Comparison of ENCODE assay signal across 8 cellular contexts in genomic region chr6:157272866-157273755, GRCh38. TPM values are rescaled to one million over a fixed set of nuclear protein-coding genes. Genes with fewer than 3 reads are reported as not detected.
DNase-seq lines count a peak whose midpoint lies in the region; ATAC-seq and TF ChIP-seq lines count a peak whose summit lies in the region.

No MANE protein-coding gene starts in this region.

- DNase-seq in SKM-1 treated with dmso at 0.1 percent for 144 hours (lab: John Stamatoyannopoulos, UW; ENCODE audit: unreplicated experiment) (peak; percentile 7), SKM-1 (lab: John Stamatoyannopoulos, UW; ENCODE audit: unreplicated experiment) (no peak), SK-N-DZ (ENCODE audit: low spot score) (peak; percentile 65), chondrocyte (ENCODE audit: low spot score) (peak; percentile 62), MM.1S (no peak), KG1 (lab: John Stamatoyannopoulos, UW) (no peak)
- peak; percentile 24 for DNase-seq in stimulated activated naive CD8-positive, alpha-beta T cell treated with anti-CD3 and anti-CD28 coated beads, Interleukin-15, Interleukin-2, amounts not matched to agents 100 U/mL and 50 U/mL, for 24 hours

- no peak overlapping the region for H2AFZ ChIP-seq in MM.1S (ENCODE audit: low read length)

- TF ChIP-seq CTCF in chondrocyte (IDR thresholded peaks at IDR 0.05) = no peak
- no peak for TF ChIP-seq CTCF in MM.1S (IDR thresholded peaks at IDR 0.05; ENCODE audit: low read length)

- no peaks in the 10 kb centered on the region for H3K79me2 ChIP-seq in MM.1S (ENCODE audit: low read length)

- H4K20me1 ChIP-seq in MM.1S (ENCODE audit: insufficient read depth, low read length) = no peaks in the 10 kb centered on the region

- no peaks in the 10 kb centered on the region for H3K36me3 Mint-ChIP-seq in chondrocyte (ENCODE audit: low read depth)

- no peaks in the 10 kb centered on the region for H3F3A ChIP-seq in MM.1S (ENCODE audit: insufficient read depth, low read length)

- no peaks in the 10 kb centered on the region for H3K4me1 ChIP-seq in MM.1S (ENCODE audit: low read length)

- no peak overlapping the region for H3K4me3 Mint-ChIP-seq in chondrocyte (ENCODE audit: unreplicated experiment)

- no peaks in the 10 kb centered on the region for H3K27me3 ChIP-seq in MM.1S (replicated peaks; ENCODE audit: insufficient read depth, low read length)

- H3K9ac ChIP-seq in MM.1S (ENCODE audit: low read length) = no peak overlapping the region

- H3K4me1 Mint-ChIP-seq in chondrocyte (ENCODE audit: low read depth) = peaks cover 22% of the 10 kb centered on the region

- ATAC-seq in stimulated activated naive CD8-positive, alpha-beta T cell treated with anti-CD3 and anti-CD28 coated beads, Interleukin-15, Interleukin-2, amounts not matched to agents 100 U/mL and 50 U/mL, for 24 hours = no peak
- ATAC-seq in GM19324 (IDR thresholded peaks at IDR 0.05; ENCODE audit: low FRiP score, unreplicated experiment) = no peak

- H3K4me2 ChIP-seq in MM.1S (ENCODE audit: low read depth, low read length) = no peak overlapping the region

- no peaks in the 10 kb centered on the region for H3K36me3 ChIP-seq in MM.1S (replicated peaks; ENCODE audit: insufficient read depth, low read length)

- no peak overlapping the region for H3K27ac ChIP-seq in MM.1S (ENCODE audit: low read length)

- no peaks in the 10 kb centered on the region for H3K9me2 ChIP-seq in MM.1S (replicated peaks; ENCODE audit: insufficient read depth, low read length)

- no peak overlapping the region for H3K4me3 ChIP-seq in MM.1S (ENCODE audit: low read length)

- no peaks in the 10 kb centered on the region for H3K27me3 Mint-ChIP-seq in chondrocyte (ENCODE audit: low read depth)

- H3K9me3 Mint-ChIP-seq in chondrocyte (ENCODE audit: low read depth) = no peaks in the 10 kb centered on the region

- H3K9me3 ChIP-seq in MM.1S (replicated peaks; ENCODE audit: insufficient read depth, low read length) = no peaks in the 10 kb centered on the region

- H3K27ac Mint-ChIP-seq in chondrocyte (ENCODE audit: unreplicated experiment) = no peak overlapping the region

RNA-seq across cellular contexts. Expression of gene TMEM242, which starts 50.2 kb away (rescaled TPM):
- 7.6 and 8.4 TPM in 2 replicates for polyA plus RNA-seq in SK-N-DZ (2014; cell fraction: cytosol; rRNA removed)
- polyA plus RNA-seq in SK-N-DZ (2014; cell fraction: nucleus; rRNA removed) = 1.9 and 8.0 TPM in 2 replicates
- total RNA-seq in chondrocyte = 9.6 to 10.7 TPM (median 9.7 TPM) in 3 replicates

Comparison
In these comparisons a context has a peak if more than half of its experiments do, and no peak if none do; other contexts are left out.
1. DNase-seq: peak in SKM-1 treated with dmso at 0.1 percent for 144 hours (single experiment), SK-N-DZ (single experiment), chondrocyte (single experiment) and stimulated activated naive CD8-positive, alpha-beta T cell treated with anti-CD3 and anti-CD28 coated beads, Interleukin-15, Interleukin-2, amounts not matched to agents 100 U/mL and 50 U/mL, for 24 hours (single experiment); none in SKM-1 (single experiment), MM.1S (single experiment) and KG1 (single experiment).